In genomic region chr10:121339136-121339535, GRCh38 we compare ENCODE assay signal across 24 cellular contexts.
"Had no signal": no experiment of that assay in that cellular context is flagged by ENCODE, and none has a peak within 500 bp of the region (broad histone marks: within the 10 kb centered on the region; RNA-seq: fewer than 3 reads in every experiment).

No MANE protein-coding gene starts in this region.

- H3K27me3 ChIP-seq: body of pancreas, sigmoid colon, testis, vagina had no signal

- DNase-seq: activated CD4-positive, alpha-beta T cell treated with anti-CD3 and anti-CD28 coated beads, Interleukin-2, amount 10 ng/mL, durations not matched to agents 7 days and 5 days; activated CD4-positive, CD25-positive, alpha-beta regulatory T cell treated with anti-CD3 and anti-CD28 coated beads, Interleukin-2, amount 50 U/mL, for 72 hours; activated CD8-positive, alpha-beta memory T cell treated with anti-CD3 and anti-CD28 coated beads, Interleukin-2, amount 10 ng/mL, durations not matched to agents 7 days and 5 days; activated CD8-positive, alpha-beta T cell treated with anti-CD3 and anti-CD28 coated beads for 36 hours; activated effector memory CD4-positive, alpha-beta T cell treated with anti-CD3 and anti-CD28 coated beads, Interleukin-2, amount 50 U/mL, for 16 hours; activated naive CD4-positive, alpha-beta T cell treated with anti-CD3 and anti-CD28 coated beads, Interleukin-2, amount 10 ng/mL, durations not matched to agents 7 days and 5 days; activated T-cell treated with anti-CD3 and anti-CD28 coated beads for 4 hours; anterior cingulate cortex; body of pancreas; effector CD8-positive, alpha-beta T cell; foreskin melanocyte; left ventricle myocardium superior; mammary epithelial cell; nephron progenitor cell; occipital lobe; posterior cingulate gyrus; sigmoid colon; stimulated activated CD4-positive, alpha-beta T cell treated with anti-CD3 and anti-CD28 coated beads, Interleukin-2, amount 100 ng/mL, for 48 hours; stimulated activated naive CD4-positive, alpha-beta T cell; testis; trophoblast cell had no signal

- H3K9me3 ChIP-seq: body of pancreas, sigmoid colon, testis, vagina had no signal

- FAIRE-seq: islet of Langerhans had no signal

- H3K36me3 ChIP-seq: sigmoid colon, vagina had no signal

- H3K4me1 ChIP-seq: sigmoid colon, testis, vagina had no signal

- H3K27ac ChIP-seq: body of pancreas, sigmoid colon, testis, vagina, VCaP had no signal

- H3K4me3 ChIP-seq: body of pancreas, sigmoid colon, testis, vagina had no signal
